ENCODE assay signal across 1 cellular context in genomic region chr19:48176226-48176625, GRCh38.
A peak's percentile ranks its signal among the peaks of the same experiment; 100 is the strongest.
TF ChIP-seq lines count a peak whose summit lies in the region.

No MANE protein-coding gene starts in this region.

TF ChIP-seq in K562, 482 proteins besides CTCF, POLR2A, EP300 and RAD21:
- TF ChIP-seq ZBTB9 (CRISPR knock-in tag; IDR thresholded peaks at IDR 0.05) (no peak), EHMT2 (IDR thresholded peaks at IDR 0.05) (no peak), ARID2 (IDR thresholded peaks at IDR 0.05) (no peak), MLX (CRISPR knock-in tag; conservative IDR thresholded peaks at IDR 0.05) (no peak), RBM25 (IDR thresholded peaks at IDR 0.05; ENCODE audit: low read depth, low read length, severe bottlenecking) (peak; percentile 81), ZNF347 (CRISPR knock-in tag; IDR thresholded peaks at IDR 0.05; ENCODE audit: low read depth) (no peak), SIX5 (IDR thresholded peaks at IDR 0.05; ENCODE audit: borderline replicate concordance in 1 of 2, insufficient read depth in 1 of 2, low read depth in 1 of 2, low read length in 2 of 2) (no peak), GABPA (tag; conservative IDR thresholded peaks at IDR 0.05; ENCODE audit: low read depth) (no peak), BCOR (IDR thresholded peaks at IDR 0.05) (peak; percentile 52; the same call in 1 of the 2 replicates), NFE2L1 (tag; IDR thresholded peaks at IDR 0.05; ENCODE audit: borderline replicate concordance, low read depth) (no peak)
- TF ChIP-seq, protein P1, sequence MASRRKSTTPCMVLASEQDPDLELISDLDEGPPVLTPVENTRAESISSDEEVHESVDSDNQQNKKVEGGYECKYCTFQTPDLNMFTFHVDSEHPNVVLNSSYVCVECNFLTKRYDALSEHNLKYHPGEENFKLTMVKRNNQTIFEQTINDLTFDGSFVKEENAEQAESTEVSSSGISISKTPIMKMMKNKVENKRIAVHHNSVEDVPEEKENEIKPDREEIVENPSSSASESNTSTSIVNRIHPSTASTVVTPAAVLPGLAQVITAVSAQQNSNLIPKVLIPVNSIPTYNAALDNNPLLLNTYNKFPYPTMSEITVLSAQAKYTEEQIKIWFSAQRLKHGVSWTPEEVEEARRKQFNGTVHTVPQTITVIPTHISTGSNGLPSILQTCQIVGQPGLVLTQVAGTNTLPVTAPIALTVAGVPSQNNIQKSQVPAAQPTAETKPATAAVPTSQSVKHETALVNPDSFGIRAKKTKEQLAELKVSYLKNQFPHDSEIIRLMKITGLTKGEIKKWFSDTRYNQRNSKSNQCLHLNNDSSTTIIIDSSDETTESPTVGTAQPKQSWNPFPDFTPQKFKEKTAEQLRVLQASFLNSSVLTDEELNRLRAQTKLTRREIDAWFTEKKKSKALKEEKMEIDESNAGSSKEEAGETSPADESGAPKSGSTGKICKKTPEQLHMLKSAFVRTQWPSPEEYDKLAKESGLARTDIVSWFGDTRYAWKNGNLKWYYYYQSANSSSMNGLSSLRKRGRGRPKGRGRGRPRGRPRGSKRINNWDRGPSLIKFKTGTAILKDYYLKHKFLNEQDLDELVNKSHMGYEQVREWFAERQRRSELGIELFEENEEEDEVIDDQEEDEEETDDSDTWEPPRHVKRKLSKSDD (conservative IDR thresholded peaks at IDR 0.05; ENCODE audit: low read length): no peak
